In genomic region chr2:74833418-74834233, GRCh38 we compare ENCODE assay signal across 1 cellular context.
TF ChIP-seq lines count a peak whose summit lies in the region.

HK2 (plus strand) TSS chr2:74834127; CDS start chr2:74834581, 454 bp downstream.

TF ChIP-seq in HepG2, 621 proteins besides CTCF, POLR2A, EP300 and RAD21 (continued from another document and continues in another):
- no peak for TF ChIP-seq SNAPC4 (CRISPR knock-in tag; IDR thresholded peaks at IDR 0.05)
- TF ChIP-seq ZSCAN22 (CRISPR knock-in tag; IDR thresholded peaks at IDR 0.05), result 0 out of 2 replicates have a peak, but pooled peaks have one; percentile 7
- 0 out of 2 replicates have a peak, but pooled peaks have one; percentile 55 for TF ChIP-seq PRDM10 (CRISPR knock-in tag; IDR thresholded peaks at IDR 0.05; ENCODE audit: low read depth)
- TF ChIP-seq MEF2D (CRISPR knock-in tag; IDR thresholded peaks at IDR 0.05), result 0 out of 2 replicates have a peak, but pooled peaks have one; percentile 0
- TF ChIP-seq MBNL3 (CRISPR knock-in tag; conservative IDR thresholded peaks at IDR 0.05), result no peak
- TF ChIP-seq, protein P1, sequence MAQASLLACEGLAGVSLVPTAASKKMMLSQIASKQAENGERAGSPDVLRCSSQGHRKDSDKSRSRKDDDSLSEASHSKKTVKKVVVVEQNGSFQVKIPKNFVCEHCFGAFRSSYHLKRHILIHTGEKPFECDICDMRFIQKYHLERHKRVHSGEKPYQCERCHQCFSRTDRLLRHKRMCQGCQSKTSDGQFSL (CRISPR knock-in tag; IDR thresholded peaks at IDR 0.05), result peak; percentile 70; the same call in 1 of the 2 replicates
- TF ChIP-seq SNAPC2 (CRISPR knock-in tag; IDR thresholded peaks at IDR 0.05), result 0 out of 2 replicates have a peak, but pooled peaks have one; percentile 9
- TF ChIP-seq, protein P2, sequence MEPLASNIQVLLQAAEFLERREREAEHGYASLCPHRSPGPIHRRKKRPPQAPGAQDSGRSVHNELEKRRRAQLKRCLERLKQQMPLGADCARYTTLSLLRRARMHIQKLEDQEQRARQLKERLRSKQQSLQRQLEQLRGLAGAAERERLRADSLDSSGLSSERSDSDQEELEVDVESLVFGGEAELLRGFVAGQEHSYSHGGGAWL (CRISPR knock-in tag; IDR thresholded peaks at IDR 0.05), result no peak
- peak; percentile 33; the same call in 1 of the 2 replicates for TF ChIP-seq HIC2 (CRISPR knock-in tag; IDR thresholded peaks at IDR 0.05; ENCODE audit: low read depth)
- TF ChIP-seq CHD4 (IDR thresholded peaks at IDR 0.05; ENCODE audit: borderline replicate concordance, low read length), result no peak
- TF ChIP-seq ZIK1 (CRISPR knock-in tag; IDR thresholded peaks at IDR 0.05; ENCODE audit: borderline replicate concordance, low read depth), result peak; percentile 41; the same call in 1 of the 2 replicates
- no peak for TF ChIP-seq FOXJ3 (CRISPR knock-in tag; IDR thresholded peaks at IDR 0.05; ENCODE audit: borderline replicate concordance)
- TF ChIP-seq RFX1 (IDR thresholded peaks at IDR 0.05), result no peak
- TF ChIP-seq ZNF644 (CRISPR knock-in tag; IDR thresholded peaks at IDR 0.05; ENCODE audit: low read depth), result no peak
- TF ChIP-seq HMG20B (CRISPR knock-in tag; conservative IDR thresholded peaks at IDR 0.05), result no peak
- no peak for TF ChIP-seq MAZ (IDR thresholded peaks at IDR 0.05; ENCODE audit: borderline replicate concordance, low read depth, low read length)
- TF ChIP-seq MAZ (CRISPR knock-in tag; IDR thresholded peaks at IDR 0.05; ENCODE audit: low read depth), result peak; percentile 36; the same call in 1 of the 2 replicates
- TF ChIP-seq KMT2B (CRISPR knock-in tag; IDR thresholded peaks at IDR 0.05), result 0 out of 2 replicates have a peak, but pooled peaks have one; percentile 5
- TF ChIP-seq AKNA (CRISPR knock-in tag; IDR thresholded peaks at IDR 0.05; ENCODE audit: borderline replicate concordance), result no peak
- no peak for TF ChIP-seq ZNF101 (CRISPR knock-in tag; IDR thresholded peaks at IDR 0.05; ENCODE audit: borderline replicate concordance, low read depth)
- TF ChIP-seq ATF7 (IDR thresholded peaks at IDR 0.05), result no peak
- no peak; the same call in 1 of the 2 replicates for TF ChIP-seq ATF7 (CRISPR knock-in tag; IDR thresholded peaks at IDR 0.05)
- peak; percentile 31; the same call in 1 of the 2 replicates for TF ChIP-seq ERF (CRISPR knock-in tag; IDR thresholded peaks at IDR 0.05)
- 0 out of 2 replicates have a peak, but pooled peaks have one; percentile 73 for TF ChIP-seq RARG (CRISPR knock-in tag; IDR thresholded peaks at IDR 0.05; ENCODE audit: low read depth)
- TF ChIP-seq MNT (IDR thresholded peaks at IDR 0.05), result peak; percentile 47; the same call in 1 of the 2 replicates
- no peak for TF ChIP-seq HNRNPL (IDR thresholded peaks at IDR 0.05; ENCODE audit: low read depth, low read length)
- TF ChIP-seq CBX1 (IDR thresholded peaks at IDR 0.05; ENCODE audit: low read depth), result no peak
- no peak for TF ChIP-seq ZBTB34 (CRISPR knock-in tag; IDR thresholded peaks at IDR 0.05)
- TF ChIP-seq TBX2 (CRISPR knock-in tag; IDR thresholded peaks at IDR 0.05; ENCODE audit: borderline replicate concordance), result no peak; the same call in 1 of the 2 replicates
- no peak for TF ChIP-seq ATRX (CRISPR knock-in tag; IDR thresholded peaks at IDR 0.05; ENCODE audit: borderline replicate concordance)
- TF ChIP-seq ZNF598 (CRISPR knock-in tag; IDR thresholded peaks at IDR 0.05; ENCODE audit: borderline replicate concordance), result no peak
- peak; percentile 11; the same call in 1 of the 2 replicates for TF ChIP-seq ZNF280B (CRISPR knock-in tag; IDR thresholded peaks at IDR 0.05; ENCODE audit: borderline replicate concordance)
- TF ChIP-seq CENPBD1 (CRISPR knock-in tag; IDR thresholded peaks at IDR 0.05; ENCODE audit: borderline replicate concordance, low read depth), result no peak; the same call in 1 of the 2 replicates
- no peak for TF ChIP-seq SMYD3 (CRISPR knock-in tag; IDR thresholded peaks at IDR 0.05)
- peak; percentile 23; the same call in 1 of the 2 replicates for TF ChIP-seq CEBPG (CRISPR knock-in tag; IDR thresholded peaks at IDR 0.05)
- peak; percentile 48; the same call in 1 of the 2 replicates for TF ChIP-seq ZNF556 (CRISPR knock-in tag; IDR thresholded peaks at IDR 0.05; ENCODE audit: borderline replicate concordance)
